ENCODE assay signal across 17 cellular contexts in genomic region chr1:230575886-230576477, GRCh38.
"Had no signal": no experiment of that assay in that cellular context is flagged by ENCODE, and none has a peak within 500 bp of the region (broad histone marks: within the 10 kb centered on the region; RNA-seq: fewer than 3 reads in every experiment).

No MANE protein-coding gene starts in this region.

- H3K36me3 Mint-ChIP-seq: activated naive CD4-positive, alpha-beta T cell treated with anti-CD3 and anti-CD28 coated beads, Interleukin-2, amount 50 U/mL, for 24 hours had no signal

- H3K27ac ChIP-seq: coronary artery, esophagus squamous epithelium, left lung, right atrium auricular region, skin epidermis, upper lobe of left lung had no signal

- H3K4me1 ChIP-seq: left lung had no signal

- H3K27ac Mint-ChIP-seq: activated naive CD4-positive, alpha-beta T cell treated with anti-CD3 and anti-CD28 coated beads, Interleukin-2, amount 50 U/mL, for 24 hours; activated T-helper 2 cell treated with anti-CD3 and anti-CD28 coated beads, Interferon-gamma antibody, Interleukin-2, Interleukin-4, amounts not matched to agents 10 μg/mL and 5 μg/mL and 100 μg/mL, durations not matched to agents 14 hours and 24 hours and 36 hours; nephron; stimulated activated naive CD8-positive, alpha-beta T cell treated with anti-CD3 and anti-CD28 coated beads, Interleukin-15, Interleukin-2, amounts not matched to agents 100 ng/mL and 50 ng/mL, for 24 hours had no signal

- H3K27me3 ChIP-seq: esophagus squamous epithelium, right atrium auricular region, upper lobe of left lung had no signal

- H3K36me3 ChIP-seq: esophagus squamous epithelium, left lung, right atrium auricular region, upper lobe of left lung had no signal

- DNase-seq: activated CD4-positive, alpha-beta T cell treated with anti-CD3 and anti-CD28 coated beads, Interleukin-2, amount 50 U/mL, for 1 hour; amniotic stem cell; esophagus squamous epithelium; hippocampal formation; left lung; mammary epithelial cell; nucleus accumbens; SW 1271; upper lobe of left lung had no signal

- H3K9me3 Mint-ChIP-seq: activated naive CD4-positive, alpha-beta T cell treated with anti-CD3 and anti-CD28 coated beads, Interleukin-2, amount 50 U/mL, for 24 hours; activated T-helper 2 cell treated with anti-CD3 and anti-CD28 coated beads, Interferon-gamma antibody, Interleukin-2, Interleukin-4, amounts not matched to agents 10 μg/mL and 5 μg/mL and 100 μg/mL, durations not matched to agents 14 hours and 24 hours and 36 hours; nephron; stimulated activated naive CD8-positive, alpha-beta T cell treated with anti-CD3 and anti-CD28 coated beads, Interleukin-15, Interleukin-2, amounts not matched to agents 100 ng/mL and 50 ng/mL, for 24 hours had no signal

- H3K4me1 Mint-ChIP-seq: activated naive CD4-positive, alpha-beta T cell treated with anti-CD3 and anti-CD28 coated beads, Interleukin-2, amount 50 U/mL, for 24 hours had no signal

- H3K9me3 ChIP-seq: esophagus squamous epithelium, left lung, right atrium auricular region, upper lobe of left lung had no signal

- ATAC-seq: activated CD4-positive, CD25-positive, alpha-beta regulatory T cell treated with anti-CD3 and anti-CD28 coated beads, Interleukin-2, amount 50 U/mL, for 24 hours; left lung had no signal

- H3K4me3 ChIP-seq: coronary artery, esophagus squamous epithelium, left lung, right atrium auricular region, skin epidermis, upper lobe of left lung had no signal

- H3K4me3 Mint-ChIP-seq: activated naive CD4-positive, alpha-beta T cell treated with anti-CD3 and anti-CD28 coated beads, Interleukin-2, amount 50 U/mL, for 24 hours; nephron; stimulated activated naive CD8-positive, alpha-beta T cell treated with anti-CD3 and anti-CD28 coated beads, Interleukin-15, Interleukin-2, amounts not matched to agents 100 ng/mL and 50 ng/mL, for 24 hours had no signal
